9 cellular contexts compared by ENCODE assay signal in genomic region chr2:135744761-135745314, GRCh38. TPM values are rescaled to one million over a fixed set of nuclear protein-coding genes. Genes with fewer than 3 reads are reported as not detected.
DNase-seq lines count a peak whose midpoint lies in the region; ATAC-seq and TF ChIP-seq lines count a peak whose summit lies in the region.
"Had no signal": no experiment of that assay in that cellular context is flagged by ENCODE, and none has a peak within 500 bp of the region (broad histone marks: within the 10 kb centered on the region; RNA-seq: fewer than 3 reads in every experiment).

No MANE protein-coding gene starts in this region.

- no peaks in the 10 kb centered on the region for H3K27me3 ChIP-seq in left ventricle myocardium inferior (ENCODE audit: low read depth)

- no peaks in the 10 kb centered on the region for H3K9me3 ChIP-seq in left ventricle myocardium inferior (replicated peaks)

- H3K36me3 Mint-ChIP-seq in activated T-helper 1 cell treated with anti-CD3 and anti-CD28 coated beads, Interleukin-12 subunit alpha, Interleukin-12 subunit beta, Interleukin-2, Interleukin-4 antibody, amounts not matched to agents 30 ng/mL and 10 ng/mL and 1 ng/mL, durations not matched to agents 14 hours and 24 hours and 36 hours (ENCODE audit: low read depth): peaks cover 30% of the 10 kb centered on the region

- DNase-seq in left ventricle myocardium inferior (no peak), left cardiac atrium (no peak), M059J (ENCODE audit: low read depth) (peak; percentile 55), lung microvascular endothelial cell (ENCODE audit: low read depth in 2 of 2) (peak; percentile 32 to 42), NCI-H1436 (lab: John Stamatoyannopoulos, UW) (no peak), midbrain (lab: John Stamatoyannopoulos, UW) (no peak)
- no peak for DNase-seq in activated T-helper 1 cell treated with anti-CD3 and anti-CD28 coated beads, Interleukin-12 subunit alpha, Interleukin-12 subunit beta, Interleukin-2, Interleukin-4 antibody, amounts not matched to agents 30 ng/mL and 10 ng/mL and 1 ng/mL, durations not matched to agents 14 hours and 24 hours and 36 hours (ENCODE audit: low spot score)

- TF ChIP-seq CTCF in left ventricle myocardium inferior (IDR thresholded peaks at IDR 0.05; ENCODE audit: borderline replicate concordance): peak; percentile 25

- intact Hi-C loops in left ventricle myocardium inferior (cut with micrococcal nuclease) (no loop called here), left cardiac atrium (cut with DNase I) (no loop called here)
- intact Hi-C loops in activated T-helper 1 cell treated with anti-CD3 and anti-CD28 coated beads, Interleukin-12 subunit alpha, Interleukin-12 subunit beta, Interleukin-2, Interleukin-4 antibody, amounts not matched to agents 30 ng/mL and 10 ng/mL and 1 ng/mL, durations not matched to agents 14 hours and 24 hours and 36 hours (cut with micrococcal nuclease): loop anchor here (5.0 to 10.0 kb wide), 5 partner anchors 242 to 1628 kb away; partner anchors contain the start of genes CXCR4 and DARS1

- H3K27ac Mint-ChIP-seq in activated T-helper 1 cell treated with anti-CD3 and anti-CD28 coated beads, Interleukin-12 subunit alpha, Interleukin-12 subunit beta, Interleukin-2, Interleukin-4 antibody, amounts not matched to agents 30 ng/mL and 10 ng/mL and 1 ng/mL, durations not matched to agents 14 hours and 24 hours and 36 hours: no peak overlapping the region
- H3K27ac Mint-ChIP-seq: dendritic cell treated with granulocyte-macrophage colony-stimulating factor and Interleukin-4, amounts not matched to agents 40 ng/mL and 50 ng/mL, for 4 days had no signal

- H3K4me1 ChIP-seq in left ventricle myocardium inferior: peaks cover 47% of the 10 kb centered on the region

- ATAC-seq in left cardiac atrium (no peak), GM21717 (IDR thresholded peaks at IDR 0.05; ENCODE audit: unreplicated experiment) (no peak)

- H3K27ac ChIP-seq in left ventricle myocardium inferior (replicated peaks): no peak overlapping the region

- peaks cover 4% of the 10 kb centered on the region for H3K9me3 Mint-ChIP-seq in activated T-helper 1 cell treated with anti-CD3 and anti-CD28 coated beads, Interleukin-12 subunit alpha, Interleukin-12 subunit beta, Interleukin-2, Interleukin-4 antibody, amounts not matched to agents 30 ng/mL and 10 ng/mL and 1 ng/mL, durations not matched to agents 14 hours and 24 hours and 36 hours
- H3K9me3 Mint-ChIP-seq: dendritic cell treated with granulocyte-macrophage colony-stimulating factor and Interleukin-4, amounts not matched to agents 40 ng/mL and 50 ng/mL, for 4 days had no signal

- H3K36me3 ChIP-seq in left ventricle myocardium inferior: peaks cover 26% of the 10 kb centered on the region

- peak overlapping the region; percentile 62 for H3K4me3 Mint-ChIP-seq in activated T-helper 1 cell treated with anti-CD3 and anti-CD28 coated beads, Interleukin-12 subunit alpha, Interleukin-12 subunit beta, Interleukin-2, Interleukin-4 antibody, amounts not matched to agents 30 ng/mL and 10 ng/mL and 1 ng/mL, durations not matched to agents 14 hours and 24 hours and 36 hours

- H3K4me3 ChIP-seq in left ventricle myocardium inferior: no peak overlapping the region

- no peaks in the 10 kb centered on the region for H3K27me3 Mint-ChIP-seq in activated T-helper 1 cell treated with anti-CD3 and anti-CD28 coated beads, Interleukin-12 subunit alpha, Interleukin-12 subunit beta, Interleukin-2, Interleukin-4 antibody, amounts not matched to agents 30 ng/mL and 10 ng/mL and 1 ng/mL, durations not matched to agents 14 hours and 24 hours and 36 hours (ENCODE audit: insufficient read depth)
- H3K27me3 Mint-ChIP-seq: dendritic cell treated with granulocyte-macrophage colony-stimulating factor and Interleukin-4, amounts not matched to agents 40 ng/mL and 50 ng/mL, for 4 days had no signal

- H3K4me1 Mint-ChIP-seq in activated T-helper 1 cell treated with anti-CD3 and anti-CD28 coated beads, Interleukin-12 subunit alpha, Interleukin-12 subunit beta, Interleukin-2, Interleukin-4 antibody, amounts not matched to agents 30 ng/mL and 10 ng/mL and 1 ng/mL, durations not matched to agents 14 hours and 24 hours and 36 hours (ENCODE audit: low read depth): peaks cover 44% of the 10 kb centered on the region

RNA-seq across cellular contexts. Expression of gene UBXN4, which starts 3.2 kb away (rescaled TPM):
- total RNA-seq in left ventricle myocardium inferior: 58.1 TPM
- total RNA-seq in left cardiac atrium: 10 to 100 TPM; 56.6 to 75.8 TPM
- total RNA-seq in M059J (2014; rRNA removed; shearing (Covaris generic)): 53.1 and 55.5 TPM in 2 replicates
- total RNA-seq in activated T-helper 1 cell treated with anti-CD3 and anti-CD28 coated beads, Interleukin-12 subunit alpha, Interleukin-12 subunit beta, Interleukin-2, Interleukin-4 antibody, amounts not matched to agents 30 ng/mL and 10 ng/mL and 1 ng/mL, durations not matched to agents 14 hours and 24 hours and 36 hours: 115 and 121 TPM in 2 replicates
- total RNA-seq in lung microvascular endothelial cell: 40.3 and 42.7 TPM in 2 replicates

Comparison
In these comparisons a context has a peak if more than half of its experiments do, and no peak if none do; other contexts are left out.
1. DNase-seq: peak in M059J (single experiment) and lung microvascular endothelial cell (2 of 2); none in left ventricle myocardium inferior (single experiment), left cardiac atrium (single experiment), activated T-helper 1 cell treated with anti-CD3 and anti-CD28 coated beads, Interleukin-12 subunit alpha, Interleukin-12 subunit beta, Interleukin-2, Interleukin-4 antibody, amounts not matched to agents 30 ng/mL and 10 ng/mL and 1 ng/mL, durations not matched to agents 14 hours and 24 hours and 36 hours (single experiment), NCI-H1436 (single experiment) and midbrain (single experiment).